ENCODE assay signal across 8 cellular contexts in genomic region chr18:30280861-30281470, GRCh38.
DNase-seq lines count a peak whose midpoint lies in the region; ATAC-seq and TF ChIP-seq lines count a peak whose summit lies in the region.

No MANE protein-coding gene starts in this region.

- H3K27me3 ChIP-seq in heart right ventricle (no peaks in the 10 kb centered on the region), right cardiac atrium (ENCODE audit: control insufficient read depth, insufficient read depth) (no peaks in the 10 kb centered on the region), thoracic aorta (replicated peaks; ENCODE audit: insufficient read depth) (no peaks in the 10 kb centered on the region)

- H3K9me3 Mint-ChIP-seq in stimulated activated naive B cell treated with anti-CD40 and anti-IgM and Interleukin-4, amounts not matched to agents 10 μg/mL and 1 μg/mL and 100 μg/mL, for 72 hours, result no peaks in the 10 kb centered on the region

- no peak overlapping the region for H3K4me3 ChIP-seq in heart right ventricle
- H3K4me3 ChIP-seq in right cardiac atrium (ENCODE audit: low read length), result no peak overlapping the region
- H3K4me3 ChIP-seq in thoracic aorta, result no peak overlapping the region

- DNase-seq in heart right ventricle (peak in 1 of 2 donors; percentile 4), right cardiac atrium (no peak), M059J (ENCODE audit: low read depth) (peak; percentile 58), glomerular endothelial cell (ENCODE audit: extremely low read depth, low read depth, low spot score) (peak; percentile 42), thoracic aorta (ENCODE audit: low spot score) (no peak)
- no peak for DNase-seq in activated CD4-positive, CD25-positive, alpha-beta regulatory T cell treated with anti-CD3 and anti-CD28 coated beads, Interleukin-2, amount 50 U/mL, for 72 hours
- DNase-seq in stimulated activated naive B cell treated with anti-CD40 and anti-IgM and Interleukin-4, amounts not matched to agents 10 μg/mL and 1 μg/mL and 100 μg/mL, for 72 hours, result no peak

- intact Hi-C loops in heart right ventricle (cut with DNase I), result loop anchor here in 2 of 10 donors (5.0 to 10.0 kb wide), 2 partner anchors 404 to 666 kb away; no protein-coding TSS in a partner anchor
- intact Hi-C loops in right cardiac atrium (cut with DNase I), result loop anchor here in 1 of 4 donors (10.0 kb wide), 1 partner anchor 406 kb away; no protein-coding TSS in a partner anchor

- H3K27me3 Mint-ChIP-seq in stimulated activated naive B cell treated with anti-CD40 and anti-IgM and Interleukin-4, amounts not matched to agents 10 μg/mL and 1 μg/mL and 100 μg/mL, for 72 hours, result no peaks in the 10 kb centered on the region

- no peaks in the 10 kb centered on the region for H3K9me3 ChIP-seq in heart right ventricle
- H3K9me3 ChIP-seq in right cardiac atrium (ENCODE audit: control insufficient read depth, low read length), result no peaks in the 10 kb centered on the region
- no peaks in the 10 kb centered on the region for H3K9me3 ChIP-seq in thoracic aorta

- no peak overlapping the region for H3K4me3 Mint-ChIP-seq in stimulated activated naive B cell treated with anti-CD40 and anti-IgM and Interleukin-4, amounts not matched to agents 10 μg/mL and 1 μg/mL and 100 μg/mL, for 72 hours

- 43 to 48% methylated on average over 5 of the region's 5 CpGs for WGBS in heart right ventricle, 2 donors
- WGBS in right cardiac atrium, result 45% methylated on average over 5 of the region's 5 CpGs

- ATAC-seq in heart right ventricle (no peak), right cardiac atrium (no peak), SK-N-SH treated with all-trans-retinoic acid at 6 μM for 48 hours (peak; percentile 37; the same call in 1 of the 3 replicates), thoracic aorta (ENCODE audit: insufficient number of reproducible peaks, low FRiP score, low read depth) (no peak)
- no peak for ATAC-seq in stimulated activated naive B cell treated with anti-CD40 and anti-IgM and Interleukin-4, amounts not matched to agents 10 μg/mL and 1 μg/mL and 100 μg/mL, for 72 hours (replicated peaks)

- H3K27ac ChIP-seq in heart right ventricle (no peak overlapping the region), right cardiac atrium (ENCODE audit: low read length) (no peak overlapping the region), thoracic aorta (no peak overlapping the region)

- no peaks in the 10 kb centered on the region for H3K4me1 Mint-ChIP-seq in stimulated activated naive B cell treated with anti-CD40 and anti-IgM and Interleukin-4, amounts not matched to agents 10 μg/mL and 1 μg/mL and 100 μg/mL, for 72 hours

- H3K36me3 Mint-ChIP-seq in stimulated activated naive B cell treated with anti-CD40 and anti-IgM and Interleukin-4, amounts not matched to agents 10 μg/mL and 1 μg/mL and 100 μg/mL, for 72 hours, result no peaks in the 10 kb centered on the region

- H3K4me1 ChIP-seq in heart right ventricle (no peaks in the 10 kb centered on the region), right cardiac atrium (ENCODE audit: control insufficient read depth, insufficient read depth, low read length) (no peaks in the 10 kb centered on the region), thoracic aorta (ENCODE audit: control insufficient read depth in 1 of 2, low read depth in 2 of 2) (no peaks in the 10 kb centered on the region)

- H3K36me3 ChIP-seq in heart right ventricle (no peaks in the 10 kb centered on the region), thoracic aorta (no peaks in the 10 kb centered on the region)

- no peak overlapping the region for H3K27ac Mint-ChIP-seq in stimulated activated naive B cell treated with anti-CD40 and anti-IgM and Interleukin-4, amounts not matched to agents 10 μg/mL and 1 μg/mL and 100 μg/mL, for 72 hours

- TF ChIP-seq CTCF in heart right ventricle (IDR thresholded peaks at IDR 0.05) (peak; percentile 12 to 67 (median 58)), thoracic aorta (IDR thresholded peaks at IDR 0.05) (peak; percentile 39)

TF ChIP-seq in SK-N-SH treated with all-trans-retinoic acid at 6 μM for 48 hours, 23 proteins besides CTCF, POLR2A, EP300 and RAD21:
- TF ChIP-seq PPARA (CRISPR knock-in tag; IDR thresholded peaks at IDR 0.05; ENCODE audit: borderline replicate concordance) (no peak), ARNTL (CRISPR knock-in tag; IDR thresholded peaks at IDR 0.05; ENCODE audit: borderline replicate concordance, low read depth) (no peak), POU6F1 (CRISPR knock-in tag; IDR thresholded peaks at IDR 0.05; ENCODE audit: borderline replicate concordance, low read depth) (no peak), TCF4 (CRISPR knock-in tag; IDR thresholded peaks at IDR 0.05; ENCODE audit: borderline replicate concordance) (no peak), TOX (CRISPR knock-in tag; IDR thresholded peaks at IDR 0.05; ENCODE audit: borderline replicate concordance) (no peak), ZC3H10 (CRISPR knock-in tag; IDR thresholded peaks at IDR 0.05) (no peak), ZNF565 (CRISPR knock-in tag; conservative IDR thresholded peaks at IDR 0.05; ENCODE audit: low read depth) (no peak), ZFP3 (CRISPR knock-in tag; IDR thresholded peaks at IDR 0.05) (no peak), PATZ1 (CRISPR knock-in tag; IDR thresholded peaks at IDR 0.05; ENCODE audit: borderline replicate concordance) (no peak), ISL1 (CRISPR knock-in tag; IDR thresholded peaks at IDR 0.05) (no peak), ZNF8 (CRISPR knock-in tag; IDR thresholded peaks at IDR 0.05) (no peak), SNAI2 (CRISPR knock-in tag; IDR thresholded peaks at IDR 0.05) (no peak), CSRNP3 (CRISPR knock-in tag; IDR thresholded peaks at IDR 0.05) (no peak), GLIS3 (CRISPR knock-in tag; IDR thresholded peaks at IDR 0.05) (no peak), RARB (CRISPR knock-in tag; IDR thresholded peaks at IDR 0.05) (no peak), CSDC2 (CRISPR knock-in tag; IDR thresholded peaks at IDR 0.05) (no peak)
TF ChIP-seq in SK-N-SH treated with all-trans-retinoic acid at 6 μM for 48 hours: peak in this region for 0.

Comparison
In these comparisons a context has a peak if more than half of its experiments do, and no peak if none do; other contexts are left out.
1. DNase-seq: peak in M059J (single experiment) and glomerular endothelial cell (single experiment); none in right cardiac atrium (0 of 3), thoracic aorta (single experiment), activated CD4-positive, CD25-positive, alpha-beta regulatory T cell treated with anti-CD3 and anti-CD28 coated beads, Interleukin-2, amount 50 U/mL, for 72 hours (single experiment) and stimulated activated naive B cell treated with anti-CD40 and anti-IgM and Interleukin-4, amounts not matched to agents 10 μg/mL and 1 μg/mL and 100 μg/mL, for 72 hours (single experiment).